Comparison of ENCODE assay signal across 8 cellular contexts in genomic region chrX:107776649-107777535, GRCh38. TPM values are rescaled to one million over a fixed set of nuclear protein-coding genes. Genes with fewer than 3 reads are reported as not detected.
DNase-seq lines count a peak whose midpoint lies in the region; ATAC-seq, FAIRE-seq and TF ChIP-seq lines count a peak whose summit lies in the region.

No MANE protein-coding gene starts in this region.

- H3K79me2 ChIP-seq in astrocyte (ENCODE audit: insufficient read depth, low read length) = no peaks in the 10 kb centered on the region

- H3K4me2 ChIP-seq in astrocyte (ENCODE audit: low read length) = peak overlapping the region; percentile 89

- H3K9me3 Mint-ChIP-seq in astrocyte (ENCODE audit: unreplicated experiment) = no peaks in the 10 kb centered on the region

- H3K4me1 ChIP-seq in astrocyte (ENCODE audit: insufficient read depth, low read length) = peaks cover 5% of the 10 kb centered on the region
- no peaks in the 10 kb centered on the region for H3K4me1 ChIP-seq in uterus

- H3K36me3 Mint-ChIP-seq in T-helper 17 cell (ENCODE audit: low read depth) = no peaks in the 10 kb centered on the region
- H3K36me3 Mint-ChIP-seq in astrocyte (ENCODE audit: low read depth, unreplicated experiment) = no peaks in the 10 kb centered on the region

- peak overlapping the region; percentile 43 for H3K9ac ChIP-seq in astrocyte (ENCODE audit: low read length)

- H2AFZ ChIP-seq in astrocyte (ENCODE audit: low read depth, low read length) = peak overlapping the region; percentile 56

- H4K20me1 ChIP-seq in astrocyte (ENCODE audit: insufficient read depth, low read length) = no peaks in the 10 kb centered on the region

- H3K27ac ChIP-seq in astrocyte (ENCODE audit: low read depth, low read length) = no peak overlapping the region
- peak overlapping the region; percentile 84 to 85 for H3K27ac ChIP-seq in uterus

- peak; percentile 80 for ATAC-seq in HG02852 (IDR thresholded peaks at IDR 0.05; ENCODE audit: unreplicated experiment)
- peak; percentile 83 for ATAC-seq in T-helper 17 cell

- H3K27me3 ChIP-seq in astrocyte (ENCODE audit: insufficient read depth, low read length) = peaks cover 25% of the 10 kb centered on the region
- no peaks in the 10 kb centered on the region for H3K27me3 ChIP-seq in uterus

- H3K4me1 Mint-ChIP-seq in T-helper 17 cell (peaks cover 12% of the 10 kb centered on the region), astrocyte (ENCODE audit: low read depth, unreplicated experiment) (no peaks in the 10 kb centered on the region)

- DNase-seq in NCI-H146 (lab: John Stamatoyannopoulos, UW) = peak; percentile 63
- DNase-seq in T-helper 17 cell = peak; percentile 27 to 52 (median 46)
- DNase-seq in astrocyte (ENCODE audit: low read depth) = peak; percentile 69
- DNase-seq in hepatic stellate cell (ENCODE audit: low spot score) = peak; percentile 79
- DNase-seq in putamen (ENCODE audit: low spot score) = peak; percentile 83
- peak; percentile 80 to 92 for DNase-seq in uterus

- H3K36me3 ChIP-seq in astrocyte (ENCODE audit: insufficient read depth, low read length) (no peaks in the 10 kb centered on the region), uterus (no peaks in the 10 kb centered on the region)

- TF ChIP-seq CTCF in GM12874 (IDR thresholded peaks at IDR 0.05; ENCODE audit: insufficient read depth, low read depth, low read length) (peak; percentile 47; the same call in 1 of the 2 replicates), astrocyte (IDR thresholded peaks at IDR 0.05; ENCODE audit: insufficient read depth, low read depth, low read length) (peak; percentile 57), uterus (IDR thresholded peaks at IDR 0.05) (peak; percentile 66 to 88 (median 78))

- H3K27me3 Mint-ChIP-seq in T-helper 17 cell (no peaks in the 10 kb centered on the region), astrocyte (ENCODE audit: low read depth, unreplicated experiment) (peaks cover 9% of the 10 kb centered on the region)

- H3K4me3 Mint-ChIP-seq in T-helper 17 cell = peak overlapping the region; percentile 96
- peak overlapping the region; percentile 85 for H3K4me3 Mint-ChIP-seq in astrocyte (ENCODE audit: unreplicated experiment)

- intact Hi-C loops in uterus (cut with DNase I; ENCODE audit: low total_unique reads) = loop anchor here (5.0 kb wide), 2 partner anchors 60 to 105 kb away; no protein-coding TSS in a partner anchor

- H3K4me3 ChIP-seq in astrocyte (ENCODE audit: insufficient read depth, low read depth, low read length) (peak overlapping the region; percentile 46), uterus (peak overlapping the region; percentile 57 to 59)

- peak overlapping the region; percentile 92 for H3K27ac Mint-ChIP-seq in T-helper 17 cell
- peak overlapping the region; percentile 90 for H3K27ac Mint-ChIP-seq in astrocyte (ENCODE audit: unreplicated experiment)

- peak; percentile 82 for FAIRE-seq in astrocyte (lab: Jason Lieb, UNC)

- peak in 1 of 2 donors; percentile 32 for TF ChIP-seq POLR2A in uterus (IDR thresholded peaks at IDR 0.05)

- H3K9me3 ChIP-seq in T-helper 17 cell (ENCODE audit: control insufficient read depth, low read length, poor library complexity, severe bottlenecking) (no peaks in the 10 kb centered on the region), astrocyte (ENCODE audit: insufficient read depth, low read depth, low read length) (no peaks in the 10 kb centered on the region), uterus (no peaks in the 10 kb centered on the region)

RNA-seq across cellular contexts. Expression of gene NCBP2L, which starts 0.6 kb away (rescaled TPM):
- under 1 TPM in 1 of 2 donors, not detected in 1; 0.21 TPM for total RNA-seq in T-helper 17 cell
- total RNA-seq in astrocyte = not detected in 2 replicates
- not detected for total RNA-seq in uterus

RNA-seq across cellular contexts. Expression of gene TSC22D3, which starts 1.3 kb away (rescaled TPM):
- total RNA-seq in T-helper 17 cell (1,000 to 10,000 TPM; 1,559 to 2,031 TPM), astrocyte (30.7 and 35.4 TPM in 2 replicates), uterus (100 to 1,000 TPM; 101 to 786 (median 475) TPM)

RNA-seq across cellular contexts. Expression of gene MID2, which starts 48.8 kb away (rescaled TPM):
- 10 to 100 TPM; 11.7 to 14.0 TPM for total RNA-seq in T-helper 17 cell
- total RNA-seq in astrocyte = 11.1 and 12.9 TPM in 2 replicates
- total RNA-seq in uterus = 10 to 100 TPM in 3 of 4 donors, 1 to 10 TPM in 1; 8.5 to 53.4 (median 40.7) TPM
